ENCODE assay signal across 7 cellular contexts in the genomic region with DNA sequence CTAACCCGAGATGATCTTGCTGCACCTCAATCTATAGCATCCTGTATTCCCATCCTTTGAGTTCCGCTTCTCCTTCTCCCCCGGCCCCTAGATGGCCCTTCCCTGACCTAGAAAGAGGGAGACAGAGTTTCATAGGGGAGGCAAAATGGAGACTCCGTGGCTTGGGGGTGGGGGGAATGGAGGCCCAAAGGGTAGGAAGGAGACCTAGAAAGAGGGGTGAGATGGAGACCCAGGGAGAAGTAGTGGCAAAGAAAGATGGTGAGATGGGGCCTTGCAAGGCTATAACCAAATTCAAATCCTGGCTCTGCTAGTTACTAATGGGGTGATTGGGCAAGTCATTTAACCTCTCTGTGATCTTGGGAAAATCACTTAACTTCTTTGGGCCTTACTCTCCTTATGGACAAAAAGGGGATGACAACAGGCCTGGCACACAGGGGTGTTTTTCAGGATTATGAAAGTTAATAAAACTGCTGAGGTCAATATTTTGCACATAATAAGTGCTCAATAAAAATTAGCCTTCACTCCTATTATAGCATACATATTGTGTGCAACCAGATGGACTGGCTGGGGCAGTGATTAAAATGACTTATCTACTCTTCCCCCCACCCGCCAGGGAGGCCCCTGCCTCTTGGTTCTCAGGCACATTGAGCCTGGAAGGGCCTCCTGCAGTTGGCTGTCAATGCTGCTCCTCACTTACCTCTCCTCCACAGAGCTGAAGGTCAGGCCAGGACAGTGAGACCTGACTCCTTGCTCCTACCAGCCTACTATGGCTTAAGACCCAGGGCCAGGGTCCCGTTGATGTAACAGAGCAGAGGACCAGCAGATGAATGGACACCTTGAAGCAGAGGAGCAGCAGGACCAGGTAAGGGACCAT. TPM values are rescaled to one million over a fixed set of nuclear protein-coding genes. Genes with fewer than 3 reads are reported as not detected.
DNase-seq lines count a peak whose midpoint lies in the region; ATAC-seq and TF ChIP-seq lines count a peak whose summit lies in the region.

No MANE protein-coding gene starts in this region.

- intact Hi-C loops in activated T-helper 1 cell treated with anti-CD3 and anti-CD28 coated beads, Interleukin-12 subunit alpha, Interleukin-12 subunit beta, Interleukin-2, Interleukin-4 antibody, amounts not matched to agents 30 ng/mL and 10 ng/mL and 1 ng/mL, durations not matched to agents 14 hours and 24 hours and 36 hours (cut with micrococcal nuclease) = loop anchor here (1.0 to 5.0 kb wide), 7 partner anchors 17 to 1022 kb away; partner anchors contain the start of genes CYTH2, DBP, GRWD1 and RRAS

- H3K27me3 Mint-ChIP-seq in activated T-helper 1 cell treated with anti-CD3 and anti-CD28 coated beads, Interleukin-12 subunit alpha, Interleukin-12 subunit beta, Interleukin-2, Interleukin-4 antibody, amounts not matched to agents 30 ng/mL and 10 ng/mL and 1 ng/mL, durations not matched to agents 14 hours and 24 hours and 36 hours (ENCODE audit: insufficient read depth) = no peaks in the 10 kb centered on the region
- H3K27me3 Mint-ChIP-seq in stimulated activated naive CD8-positive, alpha-beta T cell treated with anti-CD3 and anti-CD28 coated beads, Interleukin-15, amount 100 ng/mL, for 72 hours = no peaks in the 10 kb centered on the region

- H3K9me3 ChIP-seq in iPS DF 6.9 (ENCODE audit: control insufficient read depth, insufficient read depth, low read length) = no peaks in the 10 kb centered on the region

- no peak for DNase-seq in HL-60 (ENCODE audit: low read depth in 1 of 2, low spot score in 1 of 2)
- DNase-seq in activated T-helper 1 cell treated with anti-CD3 and anti-CD28 coated beads, Interleukin-12 subunit alpha, Interleukin-12 subunit beta, Interleukin-2, Interleukin-4 antibody, amounts not matched to agents 30 ng/mL and 10 ng/mL and 1 ng/mL, durations not matched to agents 14 hours and 24 hours and 36 hours (ENCODE audit: low spot score) = no peak
- DNase-seq in iPS DF 6.9 (ENCODE audit: low read depth, low spot score) = no peak
- DNase-seq in stimulated activated naive CD8-positive, alpha-beta T cell treated with anti-CD3 and anti-CD28 coated beads, Interleukin-15, amount 100 ng/mL, for 72 hours = no peak
- DNase-seq in cerebellar nuclear complex (lab: John Stamatoyannopoulos, UW) = no peak

- TF ChIP-seq CTCF in HL-60 (IDR thresholded peaks at IDR 0.05; ENCODE audit: insufficient read depth, low read length) = no peak

- H3K27ac ChIP-seq in HL-60 (replicated peaks) (peak overlapping the region; percentile 87), iPS DF 6.9 (ENCODE audit: low read length) (no peak overlapping the region)

- H3K4me1 Mint-ChIP-seq in activated T-helper 1 cell treated with anti-CD3 and anti-CD28 coated beads, Interleukin-12 subunit alpha, Interleukin-12 subunit beta, Interleukin-2, Interleukin-4 antibody, amounts not matched to agents 30 ng/mL and 10 ng/mL and 1 ng/mL, durations not matched to agents 14 hours and 24 hours and 36 hours (ENCODE audit: low read depth) = peaks cover 51% of the 10 kb centered on the region
- peaks cover 83% of the 10 kb centered on the region for H3K4me1 Mint-ChIP-seq in stimulated activated naive CD8-positive, alpha-beta T cell treated with anti-CD3 and anti-CD28 coated beads, Interleukin-15, amount 100 ng/mL, for 72 hours

- H3K27me3 ChIP-seq in HL-60 (ENCODE audit: insufficient read depth, poor library complexity, severe bottlenecking) (no peaks in the 10 kb centered on the region), iPS DF 6.9 (ENCODE audit: control insufficient read depth, insufficient read depth, low read length) (no peaks in the 10 kb centered on the region)

- H3K4me3 Mint-ChIP-seq in activated T-helper 1 cell treated with anti-CD3 and anti-CD28 coated beads, Interleukin-12 subunit alpha, Interleukin-12 subunit beta, Interleukin-2, Interleukin-4 antibody, amounts not matched to agents 30 ng/mL and 10 ng/mL and 1 ng/mL, durations not matched to agents 14 hours and 24 hours and 36 hours = peak overlapping the region; percentile 99
- peak overlapping the region; percentile 89 to 94 for H3K4me3 Mint-ChIP-seq in stimulated activated naive CD8-positive, alpha-beta T cell treated with anti-CD3 and anti-CD28 coated beads, Interleukin-15, amount 100 ng/mL, for 72 hours

- H3K4me3 ChIP-seq in HL-60 (replicated peaks; ENCODE audit: insufficient read depth, low read length) = peak overlapping the region; percentile 91
- peak overlapping the region; percentile 31; the same call in 1 of the 2 replicates for H3K4me3 ChIP-seq in iPS DF 6.9 (ENCODE audit: low read length)

- no peaks in the 10 kb centered on the region for H3K9me3 Mint-ChIP-seq in activated T-helper 1 cell treated with anti-CD3 and anti-CD28 coated beads, Interleukin-12 subunit alpha, Interleukin-12 subunit beta, Interleukin-2, Interleukin-4 antibody, amounts not matched to agents 30 ng/mL and 10 ng/mL and 1 ng/mL, durations not matched to agents 14 hours and 24 hours and 36 hours
- no peaks in the 10 kb centered on the region for H3K9me3 Mint-ChIP-seq in stimulated activated naive CD8-positive, alpha-beta T cell treated with anti-CD3 and anti-CD28 coated beads, Interleukin-15, amount 100 ng/mL, for 72 hours

- peaks cover 21% of the 10 kb centered on the region for H3K36me3 ChIP-seq in iPS DF 6.9 (ENCODE audit: control insufficient read depth, insufficient read depth, low read length)

- H3K4me1 ChIP-seq in iPS DF 6.9 (ENCODE audit: control insufficient read depth, insufficient read depth, low read length) = peaks cover 3% of the 10 kb centered on the region; the same call in 1 of the 2 replicates

- peaks cover 59% of the 10 kb centered on the region for H3K36me3 Mint-ChIP-seq in activated T-helper 1 cell treated with anti-CD3 and anti-CD28 coated beads, Interleukin-12 subunit alpha, Interleukin-12 subunit beta, Interleukin-2, Interleukin-4 antibody, amounts not matched to agents 30 ng/mL and 10 ng/mL and 1 ng/mL, durations not matched to agents 14 hours and 24 hours and 36 hours (ENCODE audit: low read depth)

- H3K27ac Mint-ChIP-seq in activated T-helper 1 cell treated with anti-CD3 and anti-CD28 coated beads, Interleukin-12 subunit alpha, Interleukin-12 subunit beta, Interleukin-2, Interleukin-4 antibody, amounts not matched to agents 30 ng/mL and 10 ng/mL and 1 ng/mL, durations not matched to agents 14 hours and 24 hours and 36 hours = peak overlapping the region; percentile 100
- H3K27ac Mint-ChIP-seq in stimulated activated naive CD8-positive, alpha-beta T cell treated with anti-CD3 and anti-CD28 coated beads, Interleukin-15, amount 100 ng/mL, for 72 hours = peak overlapping the region; percentile 98 to 100

- no peak for ATAC-seq in stimulated activated naive CD8-positive, alpha-beta T cell treated with anti-CD3 and anti-CD28 coated beads, Interleukin-15, amount 100 ng/mL, for 72 hours
- no peak for ATAC-seq in GM18498 (IDR thresholded peaks at IDR 0.05; ENCODE audit: unreplicated experiment)
- ATAC-seq in HG03342 (IDR thresholded peaks at IDR 0.05; ENCODE audit: unreplicated experiment) = no peak

- no CpG with 5 or more reads among the region's 6 CpGs for WGBS in iPS DF 6.9 (ENCODE audit: insufficient coverage, insufficient read length)

RNA-seq across cellular contexts. Expression of gene SPHK2, which starts 0.6 kb away (rescaled TPM):
- total RNA-seq in activated T-helper 1 cell treated with anti-CD3 and anti-CD28 coated beads, Interleukin-12 subunit alpha, Interleukin-12 subunit beta, Interleukin-2, Interleukin-4 antibody, amounts not matched to agents 30 ng/mL and 10 ng/mL and 1 ng/mL, durations not matched to agents 14 hours and 24 hours and 36 hours = 40.8 and 44.1 TPM in 2 replicates

RNA-seq across cellular contexts. Expression of gene RPL18, which starts 1.0 kb away (rescaled TPM):
- 1,774 and 1,780 TPM in 2 replicates for total RNA-seq in activated T-helper 1 cell treated with anti-CD3 and anti-CD28 coated beads, Interleukin-12 subunit alpha, Interleukin-12 subunit beta, Interleukin-2, Interleukin-4 antibody, amounts not matched to agents 30 ng/mL and 10 ng/mL and 1 ng/mL, durations not matched to agents 14 hours and 24 hours and 36 hours

RNA-seq across cellular contexts. Expression of gene FAM83E, which starts 5.1 kb away (rescaled TPM):
- total RNA-seq in activated T-helper 1 cell treated with anti-CD3 and anti-CD28 coated beads, Interleukin-12 subunit alpha, Interleukin-12 subunit beta, Interleukin-2, Interleukin-4 antibody, amounts not matched to agents 30 ng/mL and 10 ng/mL and 1 ng/mL, durations not matched to agents 14 hours and 24 hours and 36 hours = 7.3 TPM in 2 replicates

RNA-seq across cellular contexts. Expression of gene SPACA4, which starts 13.4 kb away (rescaled TPM):
- total RNA-seq in activated T-helper 1 cell treated with anti-CD3 and anti-CD28 coated beads, Interleukin-12 subunit alpha, Interleukin-12 subunit beta, Interleukin-2, Interleukin-4 antibody, amounts not matched to agents 30 ng/mL and 10 ng/mL and 1 ng/mL, durations not matched to agents 14 hours and 24 hours and 36 hours = not detected in 2 replicates

RNA-seq across cellular contexts. Expression of gene DBP, which starts 17.2 kb away (rescaled TPM):
- total RNA-seq in activated T-helper 1 cell treated with anti-CD3 and anti-CD28 coated beads, Interleukin-12 subunit alpha, Interleukin-12 subunit beta, Interleukin-2, Interleukin-4 antibody, amounts not matched to agents 30 ng/mL and 10 ng/mL and 1 ng/mL, durations not matched to agents 14 hours and 24 hours and 36 hours = 8.5 and 9.1 TPM in 2 replicates
